8 cellular contexts compared by ENCODE assay signal in genomic region chr15:76866716-76867321, GRCh38. TPM values are rescaled to one million over a fixed set of nuclear protein-coding genes. Genes with fewer than 3 reads are reported as not detected.
DNase-seq lines count a peak whose midpoint lies in the region; FAIRE-seq and TF ChIP-seq lines count a peak whose summit lies in the region.

No MANE protein-coding gene starts in this region.

- no peak overlapping the region for H3K4me3 ChIP-seq in AG04450 (ENCODE audit: low read depth, low read length)

- H3K9me3 ChIP-seq in AG04450 (ENCODE audit: control insufficient read depth, insufficient read depth, low read length): no peaks in the 10 kb centered on the region

- H3K27me3 ChIP-seq in AG04450 (ENCODE audit: control insufficient read depth, insufficient read depth, low read length): no peaks in the 10 kb centered on the region

- FAIRE-seq in frontal cortex (lab: Jason Lieb, UNC): no peak

- CTCF ChIA-PET in AG04450 (lab: Charles Lee): interaction anchor here (0.6 to 3.3 kb wide), 14 partner anchors 10 to 808 kb away, joined by 3 to 23 read pairs (median 3); partner anchors contain the start of gene ISL2

- no peak overlapping the region for H3K27ac ChIP-seq in AG04450 (ENCODE audit: low read depth, low read length)

- TF ChIP-seq CTCF in AG04450 (IDR thresholded peaks at IDR 0.05; ENCODE audit: low read depth, low read length) (peak; percentile 65), GM12874 (IDR thresholded peaks at IDR 0.05; ENCODE audit: insufficient read depth, low read depth, low read length) (peak; percentile 22; the same call in 1 of the 2 replicates)

- POLR2A ChIA-PET in AG04450 (lab: Yijun Ruan, JAX): no interaction called here

- DNase-seq in AG04450 (ENCODE audit: low read depth, low spot score) (peak; percentile 21), OCI-M1 (lab: John Stamatoyannopoulos, UW) (peak; percentile 57), fibroblast of peridontal ligament (ENCODE audit: extremely low read depth) (peak; percentile 75), putamen (ENCODE audit: low spot score) (peak; percentile 17), CD1c-positive myeloid dendritic cell (ENCODE audit: extremely low spot score) (no peak), activated T-cell treated with anti-CD3 and anti-CD28 coated beads for 4 hours (no peak), frontal cortex (ENCODE audit: low spot score in 2 of 2) (no peak)

RNA-seq across cellular contexts. Expression of gene SCAPER, which starts 38.3 kb away (rescaled TPM):
- polyA plus RNA-seq in AG04450 (2011; rRNA removed): 5.4 and 7.6 TPM in 2 replicates
- polyA minus RNA-seq in AG04450 (2011; rRNA and poly(A)+ RNA removed): 5.6 and 8.1 TPM in 2 replicates
- total RNA-seq in frontal cortex: 76.6 TPM

Comparison
In these comparisons a context has a peak if more than half of its experiments do, and no peak if none do; other contexts are left out.
1. DNase-seq: peak in AG04450 (single experiment), OCI-M1 (single experiment), fibroblast of peridontal ligament (single experiment) and putamen (single experiment); none in CD1c-positive myeloid dendritic cell (single experiment), activated T-cell treated with anti-CD3 and anti-CD28 coated beads for 4 hours (single experiment) and frontal cortex (0 of 2).